ENCODE assay signal across 1 cellular context in genomic region chr2:184336688-184337087, GRCh38.
TF ChIP-seq lines count a peak whose summit lies in the region.

No MANE protein-coding gene starts in this region.

TF ChIP-seq in SK-N-SH, 30 proteins besides CTCF, POLR2A, EP300 and RAD21 (continued from another document):
- TF ChIP-seq EZH2phosphoT487 (IDR thresholded peaks at IDR 0.05; ENCODE audit: borderline replicate concordance, low read depth) (no peak), GABPA (IDR thresholded peaks at IDR 0.05; ENCODE audit: low read depth) (no peak), TAF1 (IDR thresholded peaks at IDR 0.05; ENCODE audit: borderline replicate concordance, low read depth, low read length) (no peak)
TF ChIP-seq in SK-N-SH: peak in this region for 4.
